ENCODE assay signal across 8 cellular contexts in genomic region chr2:153478289-153479261, GRCh38. TPM values are rescaled to one million over a fixed set of nuclear protein-coding genes. Genes with fewer than 3 reads are reported as not detected.
DNase-seq lines count a peak whose midpoint lies in the region; ATAC-seq lines count a peak whose summit lies in the region.

Gene RPRM (minus strand): TSS chr2:153478762. CDS start chr2:153478565, 197 bp downstream.

- peak; percentile 94 for ATAC-seq in GM21515 (IDR thresholded peaks at IDR 0.05; ENCODE audit: unreplicated experiment)
- peak; percentile 87 to 93 for ATAC-seq in left cardiac atrium

- no peaks in the 10 kb centered on the region for H3K4me1 ChIP-seq in SJCRH30

- no peaks in the 10 kb centered on the region for H3K9me3 ChIP-seq in SJCRH30 (replicated peaks)

- peak; percentile 74 for DNase-seq in DMS 273 treated with DMSO at 0.1 percent for 48 hours (lab: John Stamatoyannopoulos, UW)
- peak; percentile 83 for DNase-seq in HuH-7 (ENCODE audit: low spot score)
- peak; percentile 22 to 47 for DNase-seq in SJCRH30
- DNase-seq in activated naive CD8-positive, alpha-beta T cell treated with anti-CD3 and anti-CD28 coated beads, Interleukin-2, amount 50 U/mL, for 16 hours (ENCODE audit: low read depth, low spot score), result peak; percentile 11
- peak; percentile 79 for DNase-seq in left cardiac atrium
- DNase-seq in pons (ENCODE audit: low spot score), result peak; percentile 54
- peak; percentile 86 for DNase-seq in ureter (ENCODE audit: low spot score)

- no peaks in the 10 kb centered on the region for H3K36me3 ChIP-seq in SJCRH30

- H3K27me3 ChIP-seq in SJCRH30, result no peaks in the 10 kb centered on the region

- no peak within 1 kb of the TSS for H3K27ac ChIP-seq in SJCRH30

- H3K4me3 ChIP-seq in SJCRH30, result no peak within 1 kb of the TSS

- intact Hi-C loops in left cardiac atrium (cut with DNase I), result loop anchor here in 1 of 2 donors (5.0 kb wide), 1 partner anchor 736 kb away; no protein-coding TSS in a partner anchor

RNA-seq across cellular contexts. Expression of gene RPRM, which starts in this region (rescaled TPM):
- not detected in 2 replicates for total RNA-seq in SJCRH30 (2014; rRNA removed; shearing (Covaris generic))
- total RNA-seq in left cardiac atrium, result under 1 TPM in 1 of 2 donors, not detected in 1; 0.44 TPM
- total RNA-seq in ureter, result 7.7 TPM

Comparison
In these comparisons a context has a peak if more than half of its experiments do, and no peak if none do; other contexts are left out.
1. Peak in DNase-seq in SJCRH30; RNA of the gene not detected or under 1 TPM.
2. Peak in DNase-seq and ATAC-seq in left cardiac atrium; RNA of the gene not detected or under 1 TPM.
3. DNase-seq: peak in every context shown above with its lines; median percentile 86 in ureter; 83 in HuH-7; 79 in left cardiac atrium; 74 in DMS 273 treated with DMSO at 0.1 percent for 48 hours; 54 in pons; 34 in SJCRH30; 11 in activated naive CD8-positive, alpha-beta T cell treated with anti-CD3 and anti-CD28 coated beads, Interleukin-2, amount 50 U/mL, for 16 hours.